In the genomic region with DNA sequence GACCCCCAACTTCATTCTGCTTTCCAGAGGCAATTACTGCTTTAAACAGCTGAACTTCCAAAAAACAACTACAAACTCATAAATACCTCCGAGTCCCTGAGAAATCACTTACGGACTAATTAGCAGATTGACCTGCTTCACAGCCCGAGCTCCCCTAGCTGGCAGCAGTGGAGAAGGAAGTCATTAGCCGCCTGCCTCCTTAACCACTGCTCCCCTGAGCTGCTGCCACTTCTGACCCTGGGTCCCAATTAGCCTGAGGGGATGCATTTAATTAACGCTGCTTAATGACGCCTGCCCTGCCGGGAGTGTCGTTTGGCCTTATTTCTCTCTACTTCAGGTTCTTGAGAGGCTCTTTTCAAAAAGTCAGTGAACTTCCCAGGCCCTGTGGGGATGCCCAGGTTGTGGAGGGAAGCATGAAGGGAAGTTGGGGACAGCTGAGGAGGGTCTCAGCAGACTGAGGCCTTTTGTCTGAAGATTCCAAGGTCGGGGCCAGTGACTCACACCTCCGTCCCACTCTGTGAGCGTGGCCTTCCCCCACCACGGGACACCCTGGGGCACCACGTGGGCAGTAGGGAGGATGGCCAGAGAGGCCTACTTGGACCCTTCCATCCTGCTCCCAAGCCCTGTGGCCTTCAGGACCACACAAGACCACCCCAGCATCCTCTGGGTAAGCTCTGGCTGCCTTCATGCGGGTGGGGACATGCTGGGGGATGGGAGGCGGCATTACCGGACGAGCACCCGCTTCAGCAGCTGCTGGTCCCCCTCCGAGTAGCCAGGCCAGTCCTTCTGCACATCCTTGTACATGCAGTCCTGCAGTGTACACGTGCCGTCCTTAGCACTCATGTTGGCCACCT, we compare ENCODE assay signal across 1 cellular context.
TF ChIP-seq lines count a peak whose summit lies in the region.

No MANE protein-coding gene starts in this region.

TF ChIP-seq in HepG2, 621 proteins besides CTCF, POLR2A, EP300 and RAD21:
- TF ChIP-seq ZNF788 (CRISPR knock-in tag; IDR thresholded peaks at IDR 0.05; ENCODE audit: borderline replicate concordance) = no peak
TF ChIP-seq in HepG2: peak in this region for 0.
